ENCODE assay signal across 8 cellular contexts in genomic region chr7:98869374-98870070, GRCh38. TPM values are rescaled to one million over a fixed set of nuclear protein-coding genes. Genes with fewer than 3 reads are reported as not detected.
DNase-seq lines count a peak whose midpoint lies in the region; ATAC-seq and TF ChIP-seq lines count a peak whose summit lies in the region.

TSS of gene TMEM130 (minus strand) at chr7:98870014. CDS start at chr7:98869861, 153 bp downstream.

- 2 to 8% methylated on average over 76 of the region's 76 CpGs for WGBS in sigmoid colon, 2 donors

- H3K9me3 ChIP-seq in SU-DHL-6 (ENCODE audit: insufficient read depth, low read length), result no peaks in the 10 kb centered on the region
- H3K9me3 ChIP-seq in sigmoid colon, result no peaks in the 10 kb centered on the region

- intact Hi-C loops in sigmoid colon (cut with DNase I), result no loop called here

- peak within 1 kb of the TSS; percentile 34 for H3K4me2 ChIP-seq in SU-DHL-6 (ENCODE audit: low read depth, low read length, poor library complexity, severe bottlenecking)

- H3K9me2 ChIP-seq in SU-DHL-6 (replicated peaks; ENCODE audit: insufficient read depth, low read length), result no peaks in the 10 kb centered on the region

- H3K79me2 ChIP-seq in SU-DHL-6 (ENCODE audit: insufficient read depth, low read length), result no peaks in the 10 kb centered on the region

- DNase-seq in DMS79 treated with DMSO at 0.1 percent for 48 hours (lab: John Stamatoyannopoulos, UW) (peak; percentile 7), DMS79 (lab: John Stamatoyannopoulos, UW) (no peak), fibroblast of villous mesenchyme (ENCODE audit: low read depth) (no peak), sigmoid colon (peak; percentile 30), medulla oblongata (ENCODE audit: extremely low spot score) (no peak), GM19238 (ENCODE audit: insufficient read length, low spot score) (no peak)

- no peak for TF ChIP-seq EP300 in sigmoid colon (IDR thresholded peaks at IDR 0.05)

- no peak within 1 kb of the TSS for H3K9ac ChIP-seq in SU-DHL-6 (ENCODE audit: low read length)

- H3K36me3 ChIP-seq in SU-DHL-6 (ENCODE audit: low read length), result no peaks in the 10 kb centered on the region
- no peaks in the 10 kb centered on the region for H3K36me3 ChIP-seq in sigmoid colon

- peaks cover 0 to 22% (median 15%) of the 10 kb centered on the region in 4 donors for H3K4me1 ChIP-seq in sigmoid colon

- H2AFZ ChIP-seq in SU-DHL-6 (ENCODE audit: low read depth, low read length, severe bottlenecking), result no peak within 1 kb of the TSS

- H3K27ac ChIP-seq in SU-DHL-6 (ENCODE audit: low read depth, low read length) (no peak within 1 kb of the TSS), sigmoid colon (no peak within 1 kb of the TSS)

- TF ChIP-seq POLR2A in sigmoid colon (IDR thresholded peaks at IDR 0.05), result no peak

- no peak within 1 kb of the TSS for H3K4me3 ChIP-seq in SU-DHL-6 (ENCODE audit: insufficient read depth, low read length, poor library complexity, severe bottlenecking)
- H3K4me3 ChIP-seq in fibroblast of villous mesenchyme (ENCODE audit: low read depth, low read length), result peak within 1 kb of the TSS; percentile 54
- peak within 1 kb of the TSS in 3 of 4 donors; percentile 32 to 48 (median 45) for H3K4me3 ChIP-seq in sigmoid colon

- no peak for ATAC-seq in HG02840 (IDR thresholded peaks at IDR 0.05; ENCODE audit: low FRiP score, unreplicated experiment)

- no peak for TF ChIP-seq CTCF in SU-DHL-6 (IDR thresholded peaks at IDR 0.05; ENCODE audit: insufficient read depth, low read length, poor library complexity, severe bottlenecking)
- TF ChIP-seq CTCF in fibroblast of villous mesenchyme (IDR thresholded peaks at IDR 0.05; ENCODE audit: insufficient read depth, low read depth, low read length), result no peak
- no peak for TF ChIP-seq CTCF in sigmoid colon (IDR thresholded peaks at IDR 0.05)

- H4K20me1 ChIP-seq in SU-DHL-6 (ENCODE audit: low read depth, low read length), result no peaks in the 10 kb centered on the region

- H3K27me3 ChIP-seq in SU-DHL-6 (ENCODE audit: low read length), result no peaks in the 10 kb centered on the region; the same call in 1 of the 2 replicates
- peaks cover 0 to 52% (median 39%) of the 10 kb centered on the region in 3 donors for H3K27me3 ChIP-seq in sigmoid colon

- 0 out of 2 replicates have a peak, but pooled peaks cover 6% of the 10 kb centered on the region for H3F3A ChIP-seq in SU-DHL-6 (ENCODE audit: insufficient read depth)

RNA-seq across cellular contexts. Expression of gene TMEM130, which starts in this region (rescaled TPM):
- total RNA-seq in fibroblast of villous mesenchyme, result 1.3 and 1.9 TPM in 2 replicates
- total RNA-seq in sigmoid colon, result 1 to 10 TPM; 2.1 to 3.3 (median 3.1) TPM
- polyA plus RNA-seq in sigmoid colon, result 1 to 10 TPM in 1 of 3 donors, not detected in 2; 2.2 TPM

Comparison
In these comparisons a context has a peak if more than half of its experiments do, and no peak if none do; other contexts are left out.
1. DNase-seq: peak in DMS79 treated with DMSO at 0.1 percent for 48 hours (single experiment) and sigmoid colon (single experiment); none in DMS79 (single experiment), fibroblast of villous mesenchyme (single experiment), medulla oblongata (single experiment) and GM19238 (single experiment).